ENCODE assay signal across 8 cellular contexts in genomic region chr9:104993291-104993963, GRCh38.
DNase-seq lines count a peak whose midpoint lies in the region; ATAC-seq and TF ChIP-seq lines count a peak whose summit lies in the region.

No MANE protein-coding gene starts in this region.

- no peaks in the 10 kb centered on the region for H3K79me2 ChIP-seq in OCI-LY7 (ENCODE audit: insufficient read depth, low read depth, low read length)

- CTCF ChIA-PET in OCI-LY7 (lab: Charles Lee; ENCODE audit: unreplicated experiment) = no interaction called here

- TF ChIP-seq EP300 in tibial nerve (IDR thresholded peaks at IDR 0.05) = peak; percentile 59 to 93

- no peaks in the 10 kb centered on the region for H4K20me1 ChIP-seq in OCI-LY7 (ENCODE audit: insufficient read depth, low read length)

- intact Hi-C loops in OCI-LY7 (cut with micrococcal nuclease; ENCODE audit: unreplicated experiment) = no loop called here

- ATAC-seq in GM18858 (IDR thresholded peaks at IDR 0.05; ENCODE audit: unreplicated experiment) = no peak
- ATAC-seq in GM18870 (IDR thresholded peaks at IDR 0.05; ENCODE audit: unreplicated experiment) = no peak

- H3K27ac ChIP-seq in epithelial cell of prostate (peak overlapping the region; percentile 6), mesodermal cell (ENCODE audit: low read depth, low read length, severe bottlenecking) (peak overlapping the region; percentile 96), tibial nerve (peak overlapping the region; percentile 51 to 93 (median 86)), OCI-LY7 (ENCODE audit: low read depth, low read length, poor library complexity, severe bottlenecking) (no peak overlapping the region)

- 5 to 17% methylated on average over 3 to 6 of the region's 9 CpGs for WGBS in mesodermal cell (ENCODE audit: insufficient coverage in 2 of 2), 2 experiments
- 12% methylated on average over 9 of the region's 9 CpGs for WGBS in tibial nerve, 2 donors

- H2AFZ ChIP-seq in OCI-LY7 (ENCODE audit: low read length) = no peak overlapping the region

- DNase-seq in AG20443 (ENCODE audit: low spot score) = peak; percentile 70
- peak; percentile 68 for DNase-seq in NCI-H345 (lab: John Stamatoyannopoulos, UW)
- DNase-seq in epithelial cell of prostate (ENCODE audit: low read depth, low spot score) = no peak
- peak; percentile 65 to 76 for DNase-seq in tibial nerve (ENCODE audit: low spot score in 2 of 2)
- no peak for DNase-seq in OCI-LY7 (ENCODE audit: low spot score)

- no peaks in the 10 kb centered on the region for H3K36me3 ChIP-seq in mesodermal cell (ENCODE audit: control insufficient read depth, insufficient read depth, low read length)
- H3K36me3 ChIP-seq in tibial nerve = no peaks in the 10 kb centered on the region
- H3K36me3 ChIP-seq in OCI-LY7 (ENCODE audit: insufficient read depth, low read length) = no peaks in the 10 kb centered on the region

- POLR2A ChIA-PET in OCI-LY7 (lab: Charles Lee) = interaction anchor here (0.8 to 1.3 kb wide), 4 partner anchors 8 to 463 kb away, joined by 3 to 6 read pairs (median 4); no protein-coding TSS in a partner anchor

- peaks cover 36% of the 10 kb centered on the region for H3K4me1 ChIP-seq in mesodermal cell (ENCODE audit: control insufficient read depth, insufficient read depth, low read length, poor library complexity, severe bottlenecking)
- peaks cover 0 to 63% (median 47%) of the 10 kb centered on the region in 4 donors for H3K4me1 ChIP-seq in tibial nerve
- peaks cover 16% of the 10 kb centered on the region for H3K4me1 ChIP-seq in OCI-LY7 (ENCODE audit: insufficient read depth, low read length, poor library complexity, severe bottlenecking)

- no TSS peak for BruUV-seq in OCI-LY7 (replicated peaks; lab: Mats Ljungman, UMichigan)

- H3K4me3 ChIP-seq in mesodermal cell (ENCODE audit: extremely low read depth, insufficient read depth, low read length, poor library complexity, severe bottlenecking) = no peak overlapping the region
- H3K4me3 ChIP-seq in tibial nerve = no peak overlapping the region
- no peak overlapping the region for H3K4me3 ChIP-seq in OCI-LY7 (ENCODE audit: low read depth, low read length, poor library complexity, severe bottlenecking)

- H3K9me3 ChIP-seq in mesodermal cell (ENCODE audit: control insufficient read depth, low read length) (no peaks in the 10 kb centered on the region), tibial nerve (no peaks in the 10 kb centered on the region), OCI-LY7 (ENCODE audit: low read length) (no peaks in the 10 kb centered on the region)

- TF ChIP-seq CTCF in tibial nerve (IDR thresholded peaks at IDR 0.05) (no peak), OCI-LY7 (conservative IDR thresholded peaks at IDR 0.05; ENCODE audit: low read length) (no peak)

- no peaks in the 10 kb centered on the region for H3K27me3 ChIP-seq in tibial nerve

- no peaks in the 10 kb centered on the region for H3K9me2 ChIP-seq in OCI-LY7 (ENCODE audit: insufficient read depth, low read length)

- TF ChIP-seq POLR2A in tibial nerve (IDR thresholded peaks at IDR 0.05) = no peak

- no peak overlapping the region for H3K4me2 ChIP-seq in OCI-LY7 (ENCODE audit: low read length)

Comparison
In these comparisons a context has a peak if more than half of its experiments do, and no peak if none do; other contexts are left out.
1. DNase-seq: peak in AG20443 (single experiment), NCI-H345 (single experiment) and tibial nerve (2 of 2); none in epithelial cell of prostate (single experiment) and OCI-LY7 (single experiment).